8 cellular contexts compared by ENCODE assay signal in genomic region chr18:76491801-76492668, GRCh38. TPM values are rescaled to one million over a fixed set of nuclear protein-coding genes. Genes with fewer than 3 reads are reported as not detected.
A peak's percentile ranks its signal among the peaks of the same experiment; 100 is the strongest.
DNase-seq lines count a peak whose midpoint lies in the region; ATAC-seq and TF ChIP-seq lines count a peak whose summit lies in the region.

No MANE protein-coding gene starts in this region.

- peak; percentile 10 for ATAC-seq in activated CD4-positive, alpha-beta T cell treated with anti-CD3 and anti-CD28 coated beads for 36 hours
- ATAC-seq in natural killer cell treated with Interleukin-12 subunit alpha and Interleukin-12 subunit beta and Interleukin-15 and Interleukin-18, amount 100 ng/mL, for 72 hours: no peak

- peak overlapping the region; percentile 70 for H3K9ac ChIP-seq in fibroblast of lung (ENCODE audit: insufficient read depth, low read length)

- no peaks in the 10 kb centered on the region for H3K9me3 Mint-ChIP-seq in activated CD4-positive, alpha-beta T cell treated with anti-CD3 and anti-CD28 coated beads for 36 hours (ENCODE audit: low read depth)
- H3K9me3 Mint-ChIP-seq in natural killer cell treated with Interleukin-12 subunit alpha and Interleukin-12 subunit beta and Interleukin-15 and Interleukin-18, amount 100 ng/mL, for 72 hours: no peaks in the 10 kb centered on the region

- intact Hi-C loops in activated CD4-positive, alpha-beta T cell treated with anti-CD3 and anti-CD28 coated beads for 36 hours (cut with DNase I, micrococcal nuclease): loop anchor here (2.0 to 10.0 kb wide), 11 partner anchors 41 to 1995 kb away; partner anchors contain the start of genes TSHZ1 (in 2 of the 2), CNDP2 (in 1 of the 2), ZNF236 (in 1 of the 2) and ZNF407 (in 1 of the 2)
- intact Hi-C loops in vagina (cut with DNase I): loop anchor here (5.0 to 10.0 kb wide), 2 partner anchors 40 to 77 kb away; no protein-coding TSS in a partner anchor

- no peaks in the 10 kb centered on the region for H3K36me3 Mint-ChIP-seq in activated CD4-positive, alpha-beta T cell treated with anti-CD3 and anti-CD28 coated beads for 36 hours (ENCODE audit: low read depth)
- H3K36me3 Mint-ChIP-seq in natural killer cell treated with Interleukin-12 subunit alpha and Interleukin-12 subunit beta and Interleukin-15 and Interleukin-18, amount 100 ng/mL, for 72 hours: no peaks in the 10 kb centered on the region

- DNase-seq in activated CD4-positive, alpha-beta T cell treated with anti-CD3 and anti-CD28 coated beads for 36 hours: peak; percentile 62
- DNase-seq in activated CD4-positive, alpha-beta T cell treated with anti-CD3 and anti-CD28 coated beads for 1 hour: no peak
- DNase-seq in MV-4-11 (lab: John Stamatoyannopoulos, UW): peak; percentile 26
- DNase-seq in activated T-cell treated with anti-CD3 and anti-CD28 coated beads for 4 hours: peak; percentile 26
- peak; percentile 49 to 52 for DNase-seq in fibroblast of lung (ENCODE audit: low read depth in 2 of 2)
- DNase-seq in natural killer cell treated with Interleukin-12 subunit alpha and Interleukin-12 subunit beta and Interleukin-15 and Interleukin-18, amount 100 ng/mL, for 72 hours (ENCODE audit: low spot score): no peak
- DNase-seq in vagina (ENCODE audit: extremely low spot score in 2 of 2): no peak
- DNase-seq in GM10248 (ENCODE audit: extremely low spot score): no peak

- H3K4me3 ChIP-seq in fibroblast of lung (replicated peaks in 1 of 4; ENCODE audit: control extremely low read depth in 1 of 4, insufficient read depth in 1 of 4, low read depth in 3 of 4, low read length in 4 of 4) (peak overlapping the region; percentile 74 to 97 (median 82)), vagina (peak overlapping the region; percentile 79 to 99)

- H3K36me3 ChIP-seq in fibroblast of lung (ENCODE audit: control insufficient read depth, insufficient read depth, low read length) (no peaks in the 10 kb centered on the region), vagina (no peaks in the 10 kb centered on the region)

- peak overlapping the region; percentile 93 for H3K4me2 ChIP-seq in fibroblast of lung (ENCODE audit: extremely low read depth, insufficient read depth, low read length)

- no peaks in the 10 kb centered on the region for H4K20me1 ChIP-seq in fibroblast of lung (ENCODE audit: control insufficient read depth, extremely low read depth, insufficient read depth, low read length)

- H2AFZ ChIP-seq in fibroblast of lung (ENCODE audit: low read length): peak overlapping the region; percentile 48

- H3K79me2 ChIP-seq in fibroblast of lung (ENCODE audit: control insufficient read depth, insufficient read depth, low read length): peaks cover 48% of the 10 kb centered on the region

- H3K4me3 Mint-ChIP-seq in activated CD4-positive, alpha-beta T cell treated with anti-CD3 and anti-CD28 coated beads for 36 hours: peak overlapping the region; percentile 87
- H3K4me3 Mint-ChIP-seq in natural killer cell treated with Interleukin-12 subunit alpha and Interleukin-12 subunit beta and Interleukin-15 and Interleukin-18, amount 100 ng/mL, for 72 hours: peak overlapping the region; percentile 90

- H3K4me1 ChIP-seq in fibroblast of lung (ENCODE audit: control insufficient read depth, extremely low read depth, insufficient read depth, low read length) (peaks cover 8% of the 10 kb centered on the region), vagina (peaks cover 37% of the 10 kb centered on the region)

- H3K27me3 ChIP-seq in fibroblast of lung (ENCODE audit: control insufficient read depth, insufficient read depth, low read length) (no peaks in the 10 kb centered on the region), vagina (no peaks in the 10 kb centered on the region)

- peak overlapping the region; percentile 89 for H3K27ac Mint-ChIP-seq in activated CD4-positive, alpha-beta T cell treated with anti-CD3 and anti-CD28 coated beads for 36 hours
- H3K27ac Mint-ChIP-seq in natural killer cell treated with Interleukin-12 subunit alpha and Interleukin-12 subunit beta and Interleukin-15 and Interleukin-18, amount 100 ng/mL, for 72 hours: peak overlapping the region; percentile 61 to 81

- no peak for TF ChIP-seq POLR2A in vagina (IDR thresholded peaks at IDR 0.05)

- peaks cover 29% of the 10 kb centered on the region for H3K27me3 Mint-ChIP-seq in activated CD4-positive, alpha-beta T cell treated with anti-CD3 and anti-CD28 coated beads for 36 hours
- H3K27me3 Mint-ChIP-seq in natural killer cell treated with Interleukin-12 subunit alpha and Interleukin-12 subunit beta and Interleukin-15 and Interleukin-18, amount 100 ng/mL, for 72 hours: peaks cover 0 to 8% of the 10 kb centered on the region in 2 donors

- CTCF ChIA-PET in activated CD4-positive, alpha-beta T cell treated with anti-CD3 and anti-CD28 coated beads for 36 hours (lab: Charles Lee): interaction anchor here (0.9 kb wide), 1 partner anchor 312 kb away, joined by 4 read pairs; no protein-coding TSS in a partner anchor
- CTCF ChIA-PET in GM10248 (lab: Yijun Ruan, JAX): no interaction called here

- H3K9me3 ChIP-seq in fibroblast of lung (ENCODE audit: control insufficient read depth, insufficient read depth, low read depth, low read length) (no peaks in the 10 kb centered on the region), vagina (no peaks in the 10 kb centered on the region)

- H3K27ac ChIP-seq in fibroblast of lung (ENCODE audit: insufficient read depth, low read length) (peak overlapping the region; percentile 94), vagina (peak overlapping the region; percentile 97)

- H3K4me1 Mint-ChIP-seq in activated CD4-positive, alpha-beta T cell treated with anti-CD3 and anti-CD28 coated beads for 36 hours: peaks cover 37% of the 10 kb centered on the region
- peaks cover 29 to 31% of the 10 kb centered on the region in 2 donors for H3K4me1 Mint-ChIP-seq in natural killer cell treated with Interleukin-12 subunit alpha and Interleukin-12 subunit beta and Interleukin-15 and Interleukin-18, amount 100 ng/mL, for 72 hours (ENCODE audit: low read depth in 2 of 2)

- no peak for TF ChIP-seq CTCF in fibroblast of lung (conservative IDR thresholded peaks at IDR 0.05 in 1 of 2, IDR thresholded peaks at IDR 0.05 in 1 of 2; ENCODE audit: low read depth in 1 of 2, low read length in 2 of 2)
- TF ChIP-seq CTCF in vagina (IDR thresholded peaks at IDR 0.05): no peak
- TF ChIP-seq CTCF in GM10248 (IDR thresholded peaks at IDR 0.05; ENCODE audit: control extremely low read depth, extremely low read depth, low read depth, missing control alignments): no peak

- POLR2A ChIA-PET in activated CD4-positive, alpha-beta T cell treated with anti-CD3 and anti-CD28 coated beads for 36 hours (lab: Charles Lee): no interaction called here
- POLR2A ChIA-PET in GM10248 (lab: Yijun Ruan, JAX): no interaction called here

RNA-seq across cellular contexts. Expression of gene ZNF516, which starts 3.0 kb away (rescaled TPM):
- 1 to 10 TPM; 6.8 to 9.9 TPM for total RNA-seq in activated CD4-positive, alpha-beta T cell treated with anti-CD3 and anti-CD28 coated beads for 36 hours
- total RNA-seq in fibroblast of lung: 28.0 and 32.7 TPM in 2 replicates
- polyA plus RNA-seq in fibroblast of lung: 7.9 and 12.0 TPM in 2 replicates
- 12.1 and 15.4 TPM in 2 replicates for polyA plus RNA-seq in fibroblast of lung (2012)
- 12.6 and 13.6 TPM in 2 replicates for polyA minus RNA-seq in fibroblast of lung (ENCODE audit: low replicate concordance)
- 10 to 100 TPM; 10.8 to 21.1 TPM for total RNA-seq in natural killer cell treated with Interleukin-12 subunit alpha and Interleukin-12 subunit beta and Interleukin-15 and Interleukin-18, amount 100 ng/mL, for 72 hours
- 46.4 TPM for total RNA-seq in vagina

Comparison
In these comparisons a context has a peak if more than half of its experiments do, and no peak if none do; other contexts are left out.
1. DNase-seq: peak in activated CD4-positive, alpha-beta T cell treated with anti-CD3 and anti-CD28 coated beads for 36 hours (single experiment), MV-4-11 (single experiment), activated T-cell treated with anti-CD3 and anti-CD28 coated beads for 4 hours (single experiment) and fibroblast of lung (2 of 2); none in activated CD4-positive, alpha-beta T cell treated with anti-CD3 and anti-CD28 coated beads for 1 hour (single experiment), natural killer cell treated with Interleukin-12 subunit alpha and Interleukin-12 subunit beta and Interleukin-15 and Interleukin-18, amount 100 ng/mL, for 72 hours (single experiment), vagina (0 of 2) and GM10248 (single experiment).